8 cellular contexts compared by ENCODE assay signal in the genomic region with DNA sequence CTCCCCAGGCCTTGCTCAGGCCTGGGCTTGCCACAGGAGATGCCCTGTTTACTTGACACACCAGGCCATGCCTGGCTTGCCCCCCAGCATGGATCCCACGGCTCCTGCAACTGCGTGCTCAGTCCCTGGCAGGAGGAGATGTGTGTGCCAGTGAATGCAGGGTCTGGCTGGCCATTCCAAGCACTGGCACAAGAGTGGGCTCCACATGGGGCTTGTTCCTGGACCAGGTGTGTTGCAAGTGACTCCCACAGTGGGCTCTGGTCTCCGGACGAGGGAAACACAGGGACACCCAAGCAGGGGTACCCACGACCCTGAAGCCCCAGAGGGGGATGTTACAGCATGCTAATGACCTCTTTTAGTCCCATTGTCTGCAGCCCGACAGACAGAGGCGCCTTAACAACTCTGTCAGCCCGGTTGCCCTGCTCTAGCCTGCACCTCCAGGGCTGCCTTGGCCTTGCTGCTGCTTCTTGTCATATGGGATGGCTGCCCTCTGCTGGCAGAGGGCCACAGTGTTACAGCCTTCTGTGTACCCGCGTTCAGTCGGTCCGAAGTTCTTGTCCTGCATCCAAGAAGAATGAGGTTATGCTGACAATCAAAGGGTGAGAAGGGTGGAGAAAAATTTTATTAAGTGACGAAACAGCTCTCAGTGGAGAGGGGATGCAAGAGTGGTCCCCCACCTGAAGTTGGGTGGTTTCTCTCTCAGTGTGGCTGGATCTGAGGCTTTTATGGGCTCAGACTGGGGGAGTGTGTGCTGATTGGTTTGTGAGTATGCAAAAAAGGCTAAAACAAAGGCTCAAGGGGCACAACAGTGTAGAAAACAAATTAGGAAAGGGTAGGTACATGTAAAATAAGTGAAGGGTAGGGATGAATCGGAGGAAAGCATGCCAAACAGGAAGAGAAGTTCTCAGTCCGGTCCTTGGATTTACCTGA.
DNase-seq lines count a peak whose midpoint lies in the region; ATAC-seq and TF ChIP-seq lines count a peak whose summit lies in the region.

No MANE protein-coding gene starts in this region.

- no peaks in the 10 kb centered on the region for H3K27me3 ChIP-seq in RWPE2 (ENCODE audit: insufficient read depth, poor library complexity, severe bottlenecking)

- no peak overlapping the region for H3K27ac ChIP-seq in RWPE2 (ENCODE audit: poor library complexity, severe bottlenecking)

- H3K9me3 ChIP-seq in RWPE2 (ENCODE audit: severe bottlenecking): no peaks in the 10 kb centered on the region

- no peaks in the 10 kb centered on the region for H3K4me1 ChIP-seq in RWPE2 (ENCODE audit: insufficient read depth, poor library complexity, severe bottlenecking)

- TF ChIP-seq POLR2A in GM18505 (IDR thresholded peaks at IDR 0.05; ENCODE audit: borderline replicate concordance, extremely low read depth, insufficient read depth, insufficient read length): no peak

- peak; percentile 47 for ATAC-seq in GM19351 (IDR thresholded peaks at IDR 0.05; ENCODE audit: unreplicated experiment)
- ATAC-seq in RWPE2 (ENCODE audit: low read depth): peak; percentile 76; the same call in 2 of the 3 replicates
- ATAC-seq in GM18505 (IDR thresholded peaks at IDR 0.05; ENCODE audit: unreplicated experiment): no peak

- TF ChIP-seq CTCF in RWPE2 (IDR thresholded peaks at IDR 0.05; ENCODE audit: poor library complexity, severe bottlenecking): peak; percentile 56

- H3K36me3 ChIP-seq in RWPE2 (ENCODE audit: low read depth): no peaks in the 10 kb centered on the region

- DNase-seq in Ammon's horn (ENCODE audit: low spot score) (peak; percentile 20), RWPE2 (ENCODE audit: low spot score) (peak; percentile 52), amniotic epithelial cell (ENCODE audit: low read depth) (peak; percentile 53), islet precursor cell (peak; percentile 92), NCI-H2107 treated with DMSO at 0.1 percent for 48 hours (lab: John Stamatoyannopoulos, UW; ENCODE audit: unreplicated experiment) (no peak)
- DNase-seq in stimulated activated CD8-positive, alpha-beta memory T cell treated with anti-CD3 and anti-CD28 coated beads, Interleukin-4, amount 100 ng/mL, for 48 hours: peak; percentile 59

- H3K4me3 ChIP-seq in RWPE2 (ENCODE audit: severe bottlenecking): no peak overlapping the region
